Comparison of ENCODE assay signal across 8 cellular contexts in the genomic region with DNA sequence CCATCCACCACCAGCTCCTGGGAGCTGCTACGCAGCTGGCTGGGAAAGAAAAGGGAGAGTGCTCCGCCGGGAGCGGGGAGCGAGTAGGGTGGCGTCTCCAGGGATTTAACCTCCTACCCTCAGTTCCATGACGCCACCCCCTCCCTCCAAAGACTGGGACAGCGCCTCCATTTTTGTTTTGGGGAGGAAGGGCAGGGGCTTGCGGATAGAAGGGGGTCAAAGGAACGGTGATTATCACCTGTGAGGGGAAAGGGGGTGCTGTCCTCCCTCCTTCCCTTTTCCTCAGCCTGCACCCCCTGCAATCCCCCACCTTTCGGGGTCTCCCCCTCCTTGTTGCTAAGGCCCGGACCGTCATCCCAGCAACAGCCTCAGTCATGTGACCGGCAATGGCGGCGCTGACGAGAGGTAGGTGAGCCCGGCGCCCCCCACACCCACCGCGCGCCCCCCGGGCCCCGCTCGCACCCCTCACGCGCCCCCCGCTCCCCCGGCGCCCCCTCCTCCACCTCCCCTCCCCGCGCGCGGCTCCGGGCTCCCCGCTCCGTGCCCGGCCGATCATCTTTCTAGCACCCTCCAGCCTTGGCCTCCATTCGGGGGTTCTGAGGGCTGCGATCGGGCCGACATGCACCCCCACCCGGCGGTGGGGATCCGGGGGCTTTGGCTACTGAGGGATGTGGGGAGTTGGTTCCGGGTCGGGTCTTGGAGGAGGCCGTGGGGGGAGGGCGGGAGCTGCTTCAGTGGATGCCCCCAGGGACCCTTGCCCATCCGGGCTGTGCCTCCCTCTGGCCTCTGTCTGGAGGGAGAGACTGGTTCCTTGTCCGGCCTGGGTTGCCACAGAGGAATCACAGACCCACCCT. TPM values are rescaled to one million over a fixed set of nuclear protein-coding genes. Genes with fewer than 3 reads are reported as not detected.
DNase-seq lines count a peak whose midpoint lies in the region; ATAC-seq and TF ChIP-seq lines count a peak whose summit lies in the region.

A gene with protein sequence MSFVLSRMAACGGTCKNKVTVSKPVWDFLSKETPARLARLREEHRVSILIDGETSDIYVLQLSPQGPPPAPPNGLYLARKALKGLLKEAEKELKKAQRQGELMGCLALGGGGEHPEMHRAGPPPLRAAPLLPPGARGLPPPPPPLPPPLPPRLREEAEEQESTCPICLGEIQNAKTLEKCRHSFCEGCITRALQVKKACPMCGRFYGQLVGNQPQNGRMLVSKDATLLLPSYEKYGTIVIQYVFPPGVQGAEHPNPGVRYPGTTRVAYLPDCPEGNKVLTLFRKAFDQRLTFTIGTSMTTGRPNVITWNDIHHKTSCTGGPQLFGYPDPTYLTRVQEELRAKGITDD (plus strand): TSS at position 371 of the 854 bp plus-strand sequence. CDS start 1,694 bp downstream, outside the sequence.

- DNase-seq in CD14-positive monocyte (ENCODE audit: low spot score): no peak
- DNase-seq in NCI-H774 (lab: John Stamatoyannopoulos, UW): peak; percentile 38
- DNase-seq in ascending aorta (ENCODE audit: low spot score in 2 of 2): peak in 1 of 2 donors; percentile 82
- DNase-seq in hepatic stellate cell (ENCODE audit: low spot score): peak; percentile 57
- DNase-seq in prostate gland (ENCODE audit: low spot score): peak; percentile 66
- no peak for DNase-seq in SK-N-DZ (ENCODE audit: low spot score)

- ATAC-seq in GM21723 (IDR thresholded peaks at IDR 0.05; ENCODE audit: unreplicated experiment) (peak; percentile 65), HG03196 (IDR thresholded peaks at IDR 0.05; ENCODE audit: unreplicated experiment) (no peak)

- no peak for TF ChIP-seq POLR2A in prostate gland (IDR thresholded peaks at IDR 0.05)

- H3K27ac Mint-ChIP-seq in CD14-positive monocyte: no peak within 1 kb of the TSS

- H3K4me1 ChIP-seq in ascending aorta (peaks cover 0 to 18% of the 10 kb centered on the region in 2 donors), prostate gland (replicated peaks) (no peaks in the 10 kb centered on the region)

- no peaks in the 10 kb centered on the region for H3K27me3 ChIP-seq in ascending aorta
- no peaks in the 10 kb centered on the region for H3K27me3 ChIP-seq in prostate gland (replicated peaks; ENCODE audit: insufficient read depth)

- H3K4me3 ChIP-seq in ascending aorta: peak within 1 kb of the TSS; percentile 81 to 87
- peak within 1 kb of the TSS; percentile 84 to 89 for H3K4me3 ChIP-seq in prostate gland

- no peaks in the 10 kb centered on the region for H3K9me3 ChIP-seq in ascending aorta
- no peaks in the 10 kb centered on the region for H3K9me3 ChIP-seq in prostate gland

- peaks cover 0 to 15% (median 2%) of the 10 kb centered on the region in 7 donors for H3K9me3 Mint-ChIP-seq in CD14-positive monocyte

- no peak for TF ChIP-seq CTCF in CD14-positive monocyte (IDR thresholded peaks at IDR 0.05)
- TF ChIP-seq CTCF in ascending aorta (IDR thresholded peaks at IDR 0.05): no peak
- TF ChIP-seq CTCF in prostate gland (IDR thresholded peaks at IDR 0.05): no peak

- peaks cover 42 to 48% (median 43%) of the 10 kb centered on the region in 3 donors for H3K27me3 Mint-ChIP-seq in CD14-positive monocyte (ENCODE audit: low read depth in 3 of 3)

- peaks cover 34% of the 10 kb centered on the region in 2 donors for H3K36me3 Mint-ChIP-seq in CD14-positive monocyte

- H3K27ac ChIP-seq in ascending aorta (peak within 1 kb of the TSS; percentile 96 to 98), prostate gland (peak within 1 kb of the TSS; percentile 92 to 96)

- peak within 1 kb of the TSS; percentile 74 to 85 for H3K4me3 Mint-ChIP-seq in CD14-positive monocyte

- 1% methylated on average over 44 of the region's 52 CpGs for WGBS in prostate gland

- intact Hi-C loops in CD14-positive monocyte (cut with micrococcal nuclease) (no loop called here), ascending aorta (cut with DNase I) (no loop called here), prostate gland (cut with DNase I) (loop anchor here (5.0 kb wide), 1 partner anchor 82 kb away; a partner anchor contains a TSS)

- H3K36me3 ChIP-seq in ascending aorta (peaks cover 15 to 34% of the 10 kb centered on the region in 2 donors), prostate gland (no peaks in the 10 kb centered on the region)

- H3K4me1 Mint-ChIP-seq in CD14-positive monocyte: peaks cover 18% of the 10 kb centered on the region

RNA-seq across cellular contexts. Expression of the gene that starts here (rescaled TPM):
- under 1 TPM in 1 of 2 donors, not detected in 1; 0.08 TPM for polyA plus RNA-seq in CD14-positive monocyte
- 33.5 TPM for total RNA-seq in ascending aorta
- 10 to 100 TPM; 42.2 to 59.9 TPM for total RNA-seq in prostate gland
- 52.8 and 68.0 TPM in 2 replicates for polyA plus RNA-seq in SK-N-DZ (2014; cell fraction: cytosol; rRNA removed)
- polyA plus RNA-seq in SK-N-DZ (2014; cell fraction: nucleus; rRNA removed): 222 and 224 TPM in 2 replicates

Comparison
In these comparisons a context has a peak if more than half of its experiments do, and no peak if none do; other contexts are left out.
1. DNase-seq: peak in NCI-H774 (single experiment), hepatic stellate cell (single experiment) and prostate gland (single experiment); none in CD14-positive monocyte (single experiment) and SK-N-DZ (single experiment).